Comparison of ENCODE assay signal across 18 cellular contexts in genomic region chr2:176158855-176159677, GRCh38. TPM values are rescaled to one million over a fixed set of nuclear protein-coding genes. Genes with fewer than 3 reads are reported as not detected.
DNase-seq lines count a peak whose midpoint lies in the region; ATAC-seq and TF ChIP-seq lines count a peak whose summit lies in the region.
"Had no signal": no experiment of that assay in that cellular context is flagged by ENCODE, and none has a peak within 500 bp of the region (broad histone marks: within the 10 kb centered on the region; RNA-seq: fewer than 3 reads in every experiment).

No MANE protein-coding gene starts in this region.

- no peaks in the 10 kb centered on the region for H3K9me3 ChIP-seq in CD8-positive, alpha-beta memory T cell (ENCODE audit: low read length)
- H3K9me3 ChIP-seq in HUES6 (ENCODE audit: control insufficient read depth, insufficient read depth, low read depth, low read length): no peaks in the 10 kb centered on the region
- H3K9me3 ChIP-seq: gastrocnemius medialis, HAP-1 had no signal

- intact Hi-C loops in left ventricle myocardium superior (cut with micrococcal nuclease): no loop called here

- peaks cover 8 to 17% (median 16%) of the 10 kb centered on the region in 3 donors for H3K4me1 Mint-ChIP-seq in CD8-positive, alpha-beta memory T cell
- peaks cover 29% of the 10 kb centered on the region for H3K4me1 Mint-ChIP-seq in brain
- H3K4me1 Mint-ChIP-seq in nephron progenitor cell: peaks cover 91% of the 10 kb centered on the region

- no peaks in the 10 kb centered on the region for H3K36me3 Mint-ChIP-seq in CD8-positive, alpha-beta memory T cell
- peaks cover 25% of the 10 kb centered on the region for H3K36me3 Mint-ChIP-seq in brain
- peaks cover 21% of the 10 kb centered on the region for H3K36me3 Mint-ChIP-seq in nephron progenitor cell (ENCODE audit: low read depth)

- H3K27me3 ChIP-seq in CD8-positive, alpha-beta memory T cell (ENCODE audit: insufficient read depth, low read length, poor library complexity, severe bottlenecking): peaks cover 75% of the 10 kb centered on the region
- H3K27me3 ChIP-seq in HUES6 (ENCODE audit: control insufficient read depth, insufficient read depth, low read length): peaks cover 100% of the 10 kb centered on the region
- H3K27me3 ChIP-seq: ovary had no signal

- ATAC-seq in left ventricle myocardium superior (no peak), HG03520 (IDR thresholded peaks at IDR 0.05; ENCODE audit: unreplicated experiment) (no peak)
- ATAC-seq: gastrocnemius medialis, GM12878 had no signal

- DNase-seq in CD8-positive, alpha-beta memory T cell: no peak
- peak; percentile 73 for DNase-seq in nephron progenitor cell
- no peak for DNase-seq in AG08396 (ENCODE audit: low spot score)
- DNase-seq in left ventricle myocardium superior: no peak
- DNase-seq in RPMI8226: no peak
- DNase-seq: activated naive CD4-positive, alpha-beta T cell treated with anti-CD3 and anti-CD28 coated beads for 36 hours; caudate nucleus; gastrocnemius medialis; stimulated activated naive CD4-positive, alpha-beta T cell had no signal

- peak overlapping the region in 4 of 7 donors; percentile 5 to 25 (median 12) for H3K4me3 Mint-ChIP-seq in CD8-positive, alpha-beta memory T cell
- peak overlapping the region in 4 of 5 experiments; percentile 20 to 82 (median 51) for H3K4me3 Mint-ChIP-seq in brain
- peak overlapping the region; percentile 86 for H3K4me3 Mint-ChIP-seq in nephron progenitor cell
- H3K4me3 Mint-ChIP-seq: memory B cell had no signal

- no peak overlapping the region for H3K27ac ChIP-seq in CD8-positive, alpha-beta memory T cell (ENCODE audit: low read depth, low read length)
- no peak overlapping the region for H3K27ac ChIP-seq in HUES6 (ENCODE audit: low read depth, low read length)
- H3K27ac ChIP-seq: gastrocnemius medialis, ovary had no signal

- peaks cover 0 to 11% (median 2%) of the 10 kb centered on the region in 5 donors for H3K9me3 Mint-ChIP-seq in CD8-positive, alpha-beta memory T cell
- H3K9me3 Mint-ChIP-seq in brain: peaks cover 0 to 19% (median 4%) of the 10 kb centered on the region in 5 experiments
- no peaks in the 10 kb centered on the region for H3K9me3 Mint-ChIP-seq in nephron progenitor cell
- H3K9me3 Mint-ChIP-seq: activated naive CD4-positive, alpha-beta T cell treated with anti-CD3 and anti-CD28 coated beads for 36 hours had no signal

- peak overlapping the region; percentile 71 for H3K9ac ChIP-seq in HUES6 (ENCODE audit: low read length)

- no peak overlapping the region for H3K4me3 ChIP-seq in CD8-positive, alpha-beta memory T cell (ENCODE audit: low read length)
- peak overlapping the region; percentile 27; the same call in 1 of the 2 replicates for H3K4me3 ChIP-seq in HUES6 (ENCODE audit: low read depth, low read length)
- H3K4me3 ChIP-seq: GM12878 had no signal

- peak overlapping the region in 1 of 8 donors; percentile 34 for H3K27ac Mint-ChIP-seq in CD8-positive, alpha-beta memory T cell
- H3K27ac Mint-ChIP-seq in brain (peak overlapping the region in 1 of 5 experiments; percentile 54), nephron progenitor cell (peak overlapping the region; percentile 99)
- H3K27ac Mint-ChIP-seq: activated naive CD4-positive, alpha-beta T cell treated with anti-CD3 and anti-CD28 coated beads for 36 hours; CD14-positive monocyte; memory B cell had no signal

- TF ChIP-seq CTCF in brain (conservative IDR thresholded peaks at IDR 0.05): no peak
- no peak for TF ChIP-seq CTCF in nephron progenitor cell (IDR thresholded peaks at IDR 0.05)

- H3K4me1 ChIP-seq in CD8-positive, alpha-beta memory T cell (ENCODE audit: insufficient read depth, low read length): peaks cover 5% of the 10 kb centered on the region
- H3K4me1 ChIP-seq in HUES6 (ENCODE audit: control insufficient read depth, insufficient read depth, low read length): peaks cover 39% of the 10 kb centered on the region

- CTCF ChIA-PET in CD8-positive, alpha-beta memory T cell (lab: Charles Lee): no interaction called here

- H3K27me3 Mint-ChIP-seq in CD8-positive, alpha-beta memory T cell: peaks cover 74 to 87% of the 10 kb centered on the region in 2 donors
- H3K27me3 Mint-ChIP-seq in brain (peaks cover 100% of the 10 kb centered on the region), nephron progenitor cell (ENCODE audit: low read depth, poor library complexity) (no peaks in the 10 kb centered on the region)

- POLR2A ChIA-PET in CD8-positive, alpha-beta memory T cell (lab: Charles Lee): no interaction called here

- no peaks in the 10 kb centered on the region for H3K36me3 ChIP-seq in CD8-positive, alpha-beta memory T cell (ENCODE audit: insufficient read depth, low read length)
- no peaks in the 10 kb centered on the region for H3K36me3 ChIP-seq in HUES6 (ENCODE audit: control insufficient read depth, insufficient read depth, low read length)
- H3K36me3 ChIP-seq: gastrocnemius medialis, HAP-1, ovary had no signal

RNA-seq across cellular contexts. Expression of gene HOXD3, which starts 2.0 kb away (rescaled TPM):
- total RNA-seq in CD8-positive, alpha-beta memory T cell: not detected
- not detected for polyA plus RNA-seq in CD8-positive, alpha-beta memory T cell
- 1.2 TPM for polyA plus RNA-seq in brain (ENCODE audit: insufficient read depth, low read depth, low replicate concordance)
- 0.27 TPM for total RNA-seq in left ventricle myocardium superior
- total RNA-seq: activated naive CD4-positive, alpha-beta T cell treated with anti-CD3 and anti-CD28 coated beads for 36 hours; GM12878; NCI-H460 had no signal
- polyA plus RNA-seq: CD14-positive monocyte, GM12878 had no signal

RNA-seq across cellular contexts. Expression of gene HOXD4, which starts 7.7 kb away (rescaled TPM):
- total RNA-seq in CD8-positive, alpha-beta memory T cell: not detected
- not detected for polyA plus RNA-seq in CD8-positive, alpha-beta memory T cell
- polyA plus RNA-seq in brain (ENCODE audit: insufficient read depth, low read depth, low replicate concordance): not detected
- total RNA-seq in left ventricle myocardium superior: 0.22 TPM
- total RNA-seq: activated naive CD4-positive, alpha-beta T cell treated with anti-CD3 and anti-CD28 coated beads for 36 hours; GM12878; NCI-H460 had no signal
- polyA plus RNA-seq: CD14-positive monocyte had no signal

RNA-seq across cellular contexts. Expression of gene HOXD1, which starts 29.4 kb away (rescaled TPM):
- total RNA-seq in CD8-positive, alpha-beta memory T cell: not detected
- not detected for polyA plus RNA-seq in CD8-positive, alpha-beta memory T cell
- polyA plus RNA-seq in brain (ENCODE audit: insufficient read depth, low read depth, low replicate concordance): 2.1 TPM
- not detected for total RNA-seq in left ventricle myocardium superior
- total RNA-seq: activated naive CD4-positive, alpha-beta T cell treated with anti-CD3 and anti-CD28 coated beads for 36 hours; GM12878; NCI-H460 had no signal
- polyA plus RNA-seq: CD14-positive monocyte, GM12878 had no signal

RNA-seq across cellular contexts. Expression of gene HOXD8, which starts 29.6 kb away (rescaled TPM):
- not detected for total RNA-seq in CD8-positive, alpha-beta memory T cell
- not detected for polyA plus RNA-seq in CD8-positive, alpha-beta memory T cell
- 10.0 TPM for polyA plus RNA-seq in brain (ENCODE audit: insufficient read depth, low read depth, low replicate concordance)
- 0.92 TPM for total RNA-seq in left ventricle myocardium superior
- total RNA-seq: activated naive CD4-positive, alpha-beta T cell treated with anti-CD3 and anti-CD28 coated beads for 36 hours; GM12878 had no signal
- polyA plus RNA-seq: CD14-positive monocyte, GM12878 had no signal

RNA-seq across cellular contexts. Expression of gene HOXD9, which starts 36.5 kb away (rescaled TPM):
- not detected for total RNA-seq in CD8-positive, alpha-beta memory T cell
- not detected for polyA plus RNA-seq in CD8-positive, alpha-beta memory T cell
- polyA plus RNA-seq in brain (ENCODE audit: insufficient read depth, low read depth, low replicate concordance): 8.9 TPM
- total RNA-seq in left ventricle myocardium superior: not detected
- total RNA-seq: activated naive CD4-positive, alpha-beta T cell treated with anti-CD3 and anti-CD28 coated beads for 36 hours; GM12878; NCI-H460 had no signal
- polyA plus RNA-seq: CD14-positive monocyte, GM12878 had no signal

Comparison
In these comparisons a context has a peak if more than half of its experiments do, and no peak if none do; other contexts are left out.
1. H3K4me3 Mint-ChIP-seq: peak in every context shown above with its lines; median percentile 86 in nephron progenitor cell; 51 in brain; 12 in CD8-positive, alpha-beta memory T cell.